2 cellular contexts compared by ENCODE assay signal in the genomic region with DNA sequence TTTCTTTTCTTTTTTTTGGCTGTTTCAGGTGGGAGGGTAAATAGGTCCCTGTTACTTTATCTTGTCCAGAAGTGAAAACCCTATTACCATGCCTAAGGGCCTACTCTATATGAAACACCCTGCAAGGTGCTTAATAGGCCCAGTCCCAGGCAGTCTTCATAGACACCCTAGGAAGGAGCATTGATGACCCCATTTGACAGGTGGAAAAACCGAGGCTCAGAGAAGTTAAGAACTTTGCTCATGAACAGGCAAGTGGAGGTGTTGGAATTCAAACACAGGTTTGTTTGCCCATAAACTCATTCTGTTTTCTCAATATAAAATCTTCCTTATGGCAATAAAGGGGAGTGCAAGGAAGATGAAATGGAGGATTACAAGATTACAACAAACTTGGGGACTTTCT.
TF ChIP-seq lines count a peak whose summit lies in the region.

No MANE protein-coding gene starts in this region.

TF ChIP-seq in HepG2, 621 proteins besides CTCF, POLR2A, EP300 and RAD21:
- no peak for TF ChIP-seq MED13 (CRISPR knock-in tag; IDR thresholded peaks at IDR 0.05)
- peak; percentile 59 for TF ChIP-seq ZNF629 (CRISPR knock-in tag; conservative IDR thresholded peaks at IDR 0.05)

TF ChIP-seq in K562, 482 proteins besides CTCF, POLR2A, EP300 and RAD21 (continues in another document):
- TF ChIP-seq ZNF436 (CRISPR knock-in tag; IDR thresholded peaks at IDR 0.05), result no peak
- no peak for TF ChIP-seq FOSL1 (tag; conservative IDR thresholded peaks at IDR 0.05)
- TF ChIP-seq, protein P1, sequence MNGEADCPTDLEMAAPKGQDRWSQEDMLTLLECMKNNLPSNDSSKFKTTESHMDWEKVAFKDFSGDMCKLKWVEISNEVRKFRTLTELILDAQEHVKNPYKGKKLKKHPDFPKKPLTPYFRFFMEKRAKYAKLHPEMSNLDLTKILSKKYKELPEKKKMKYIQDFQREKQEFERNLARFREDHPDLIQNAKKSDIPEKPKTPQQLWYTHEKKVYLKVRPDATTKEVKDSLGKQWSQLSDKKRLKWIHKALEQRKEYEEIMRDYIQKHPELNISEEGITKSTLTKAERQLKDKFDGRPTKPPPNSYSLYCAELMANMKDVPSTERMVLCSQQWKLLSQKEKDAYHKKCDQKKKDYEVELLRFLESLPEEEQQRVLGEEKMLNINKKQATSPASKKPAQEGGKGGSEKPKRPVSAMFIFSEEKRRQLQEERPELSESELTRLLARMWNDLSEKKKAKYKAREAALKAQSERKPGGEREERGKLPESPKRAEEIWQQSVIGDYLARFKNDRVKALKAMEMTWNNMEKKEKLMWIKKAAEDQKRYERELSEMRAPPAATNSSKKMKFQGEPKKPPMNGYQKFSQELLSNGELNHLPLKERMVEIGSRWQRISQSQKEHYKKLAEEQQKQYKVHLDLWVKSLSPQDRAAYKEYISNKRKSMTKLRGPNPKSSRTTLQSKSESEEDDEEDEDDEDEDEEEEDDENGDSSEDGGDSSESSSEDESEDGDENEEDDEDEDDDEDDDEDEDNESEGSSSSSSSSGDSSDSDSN (IDR thresholded peaks at IDR 0.05; ENCODE audit: borderline replicate concordance in 1 of 2, low read depth in 2 of 2, low read length in 2 of 2), result no peak
- peak; percentile 82 to 93 for TF ChIP-seq KDM1A (IDR thresholded peaks at IDR 0.05)
- no peak for TF ChIP-seq ARHGAP35 (IDR thresholded peaks at IDR 0.05; ENCODE audit: partially characterized antibody)
- TF ChIP-seq CHD4 (IDR thresholded peaks at IDR 0.05; ENCODE audit: insufficient read depth, insufficient replicate concordance, low read depth, low read length, poor library complexity, severe bottlenecking), result peak; percentile 98
- TF ChIP-seq CEBPB (tag; IDR thresholded peaks at IDR 0.05), result no peak
- TF ChIP-seq, protein P2, sequence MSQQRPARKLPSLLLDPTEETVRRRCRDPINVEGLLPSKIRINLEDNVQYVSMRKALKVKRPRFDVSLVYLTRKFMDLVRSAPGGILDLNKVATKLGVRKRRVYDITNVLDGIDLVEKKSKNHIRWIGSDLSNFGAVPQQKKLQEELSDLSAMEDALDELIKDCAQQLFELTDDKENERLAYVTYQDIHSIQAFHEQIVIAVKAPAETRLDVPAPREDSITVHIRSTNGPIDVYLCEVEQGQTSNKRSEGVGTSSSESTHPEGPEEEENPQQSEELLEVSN (IDR thresholded peaks at IDR 0.05; ENCODE audit: borderline replicate concordance in 1 of 2, extremely low read depth in 1 of 2, insufficient read depth in 1 of 2, insufficient read length in 1 of 2, low read depth in 1 of 2, low read length in 1 of 2, poor library complexity in 1 of 2, severe bottlenecking in 1 of 2), result no peak
- TF ChIP-seq ZNF589 (CRISPR knock-in tag; IDR thresholded peaks at IDR 0.05; ENCODE audit: low read depth), result no peak
- no peak for TF ChIP-seq IRF2 (CRISPR knock-in tag; IDR thresholded peaks at IDR 0.05)
- peak; percentile 99 for TF ChIP-seq RBM25 (IDR thresholded peaks at IDR 0.05; ENCODE audit: low read depth, low read length, severe bottlenecking)
- TF ChIP-seq PHB2 (IDR thresholded peaks at IDR 0.05; ENCODE audit: low read depth), result no peak
- no peak for TF ChIP-seq TCF7L2 (IDR thresholded peaks at IDR 0.05; ENCODE audit: low read depth, low read length)
- TF ChIP-seq EGR1 (conservative IDR thresholded peaks at IDR 0.05), result no peak
- TF ChIP-seq STAT5A (IDR thresholded peaks at IDR 0.05; ENCODE audit: borderline replicate concordance, low read length), result no peak
- TF ChIP-seq SNIP1 (IDR thresholded peaks at IDR 0.05; ENCODE audit: low read depth), result no peak
- no peak for TF ChIP-seq TFAM (CRISPR knock-in tag; conservative IDR thresholded peaks at IDR 0.05)
- TF ChIP-seq, protein P3, sequence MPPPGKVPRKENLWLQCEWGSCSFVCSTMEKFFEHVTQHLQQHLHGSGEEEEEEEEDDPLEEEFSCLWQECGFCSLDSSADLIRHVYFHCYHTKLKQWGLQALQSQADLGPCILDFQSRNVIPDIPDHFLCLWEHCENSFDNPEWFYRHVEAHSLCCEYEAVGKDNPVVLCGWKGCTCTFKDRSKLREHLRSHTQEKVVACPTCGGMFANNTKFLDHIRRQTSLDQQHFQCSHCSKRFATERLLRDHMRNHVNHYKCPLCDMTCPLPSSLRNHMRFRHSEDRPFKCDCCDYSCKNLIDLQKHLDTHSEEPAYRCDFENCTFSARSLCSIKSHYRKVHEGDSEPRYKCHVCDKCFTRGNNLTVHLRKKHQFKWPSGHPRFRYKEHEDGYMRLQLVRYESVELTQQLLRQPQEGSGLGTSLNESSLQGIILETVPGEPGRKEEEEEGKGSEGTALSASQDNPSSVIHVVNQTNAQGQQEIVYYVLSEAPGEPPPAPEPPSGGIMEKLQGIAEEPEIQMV (tag; conservative IDR thresholded peaks at IDR 0.05; ENCODE audit: low read depth), result no peak
- TF ChIP-seq CXXC5 (CRISPR knock-in tag; IDR thresholded peaks at IDR 0.05), result no peak
- TF ChIP-seq SMARCA5 (IDR thresholded peaks at IDR 0.05), result peak; percentile 82; the same call in 1 of the 2 replicates
- no peak for TF ChIP-seq KLF16 (IDR thresholded peaks at IDR 0.05)
- TF ChIP-seq HDAC2 (IDR thresholded peaks at IDR 0.05), result peak; percentile 89
- no peak for TF ChIP-seq THRAP3 (IDR thresholded peaks at IDR 0.05; ENCODE audit: borderline replicate concordance)
- no peak for TF ChIP-seq NFE2L1 (tag; IDR thresholded peaks at IDR 0.05; ENCODE audit: borderline replicate concordance, low read depth)
- TF ChIP-seq NCOA4 (IDR thresholded peaks at IDR 0.05; ENCODE audit: partially characterized antibody), result no peak
- no peak for TF ChIP-seq KHSRP (IDR thresholded peaks at IDR 0.05)
- no peak for TF ChIP-seq ELF4 (CRISPR knock-in tag; IDR thresholded peaks at IDR 0.05)
- TF ChIP-seq, protein P4, sequence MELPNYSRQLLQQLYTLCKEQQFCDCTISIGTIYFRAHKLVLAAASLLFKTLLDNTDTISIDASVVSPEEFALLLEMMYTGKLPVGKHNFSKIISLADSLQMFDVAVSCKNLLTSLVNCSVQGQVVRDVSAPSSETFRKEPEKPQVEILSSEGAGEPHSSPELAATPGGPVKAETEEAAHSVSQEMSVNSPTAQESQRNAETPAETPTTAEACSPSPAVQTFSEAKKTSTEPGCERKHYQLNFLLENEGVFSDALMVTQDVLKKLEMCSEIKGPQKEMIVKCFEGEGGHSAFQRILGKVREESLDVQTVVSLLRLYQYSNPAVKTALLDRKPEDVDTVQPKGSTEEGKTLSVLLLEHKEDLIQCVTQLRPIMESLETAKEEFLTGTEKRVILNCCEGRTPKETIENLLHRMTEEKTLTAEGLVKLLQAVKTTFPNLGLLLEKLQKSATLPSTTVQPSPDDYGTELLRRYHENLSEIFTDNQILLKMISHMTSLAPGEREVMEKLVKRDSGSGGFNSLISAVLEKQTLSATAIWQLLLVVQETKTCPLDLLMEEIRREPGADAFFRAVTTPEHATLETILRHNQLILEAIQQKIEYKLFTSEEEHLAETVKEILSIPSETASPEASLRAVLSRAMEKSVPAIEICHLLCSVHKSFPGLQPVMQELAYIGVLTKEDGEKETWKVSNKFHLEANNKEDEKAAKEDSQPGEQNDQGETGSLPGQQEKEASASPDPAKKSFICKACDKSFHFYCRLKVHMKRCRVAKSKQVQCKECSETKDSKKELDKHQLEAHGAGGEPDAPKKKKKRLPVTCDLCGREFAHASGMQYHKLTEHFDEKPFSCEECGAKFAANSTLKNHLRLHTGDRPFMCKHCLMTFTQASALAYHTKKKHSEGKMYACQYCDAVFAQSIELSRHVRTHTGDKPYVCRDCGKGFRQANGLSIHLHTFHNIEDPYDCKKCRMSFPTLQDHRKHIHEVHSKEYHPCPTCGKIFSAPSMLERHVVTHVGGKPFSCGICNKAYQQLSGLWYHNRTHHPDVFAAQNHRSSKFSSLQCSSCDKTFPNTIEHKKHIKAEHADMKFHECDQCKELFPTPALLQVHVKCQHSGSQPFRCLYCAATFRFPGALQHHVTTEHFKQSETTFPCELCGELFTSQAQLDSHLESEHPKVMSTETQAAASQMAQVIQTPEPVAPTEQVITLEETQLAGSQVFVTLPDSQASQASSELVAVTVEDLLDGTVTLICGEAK (IDR thresholded peaks at IDR 0.05), result no peak
- TF ChIP-seq, protein P4 (CRISPR knock-in tag; IDR thresholded peaks at IDR 0.05), result no peak
- no peak for TF ChIP-seq BACH1 (tag; IDR thresholded peaks at IDR 0.05)
- TF ChIP-seq, protein P5, sequence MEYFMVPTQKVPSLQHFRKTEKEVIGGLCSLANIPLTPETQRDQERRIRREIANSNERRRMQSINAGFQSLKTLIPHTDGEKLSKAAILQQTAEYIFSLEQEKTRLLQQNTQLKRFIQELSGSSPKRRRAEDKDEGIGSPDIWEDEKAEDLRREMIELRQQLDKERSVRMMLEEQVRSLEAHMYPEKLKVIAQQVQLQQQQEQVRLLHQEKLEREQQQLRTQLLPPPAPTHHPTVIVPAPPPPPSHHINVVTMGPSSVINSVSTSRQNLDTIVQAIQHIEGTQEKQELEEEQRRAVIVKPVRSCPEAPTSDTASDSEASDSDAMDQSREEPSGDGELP (CRISPR knock-in tag; IDR thresholded peaks at IDR 0.05; ENCODE audit: borderline replicate concordance), result no peak
- TF ChIP-seq, protein P6, sequence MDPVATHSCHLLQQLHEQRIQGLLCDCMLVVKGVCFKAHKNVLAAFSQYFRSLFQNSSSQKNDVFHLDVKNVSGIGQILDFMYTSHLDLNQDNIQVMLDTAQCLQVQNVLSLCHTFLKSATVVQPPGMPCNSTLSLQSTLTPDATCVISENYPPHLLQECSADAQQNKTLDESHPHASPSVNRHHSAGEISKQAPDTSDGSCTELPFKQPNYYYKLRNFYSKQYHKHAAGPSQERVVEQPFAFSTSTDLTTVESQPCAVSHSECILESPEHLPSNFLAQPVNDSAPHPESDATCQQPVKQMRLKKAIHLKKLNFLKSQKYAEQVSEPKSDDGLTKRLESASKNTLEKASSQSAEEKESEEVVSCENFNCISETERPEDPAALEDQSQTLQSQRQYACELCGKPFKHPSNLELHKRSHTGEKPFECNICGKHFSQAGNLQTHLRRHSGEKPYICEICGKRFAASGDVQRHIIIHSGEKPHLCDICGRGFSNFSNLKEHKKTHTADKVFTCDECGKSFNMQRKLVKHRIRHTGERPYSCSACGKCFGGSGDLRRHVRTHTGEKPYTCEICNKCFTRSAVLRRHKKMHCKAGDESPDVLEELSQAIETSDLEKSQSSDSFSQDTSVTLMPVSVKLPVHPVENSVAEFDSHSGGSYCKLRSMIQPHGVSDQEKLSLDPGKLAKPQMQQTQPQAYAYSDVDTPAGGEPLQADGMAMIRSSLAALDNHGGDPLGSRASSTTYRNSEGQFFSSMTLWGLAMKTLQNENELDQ (CRISPR knock-in tag; IDR thresholded peaks at IDR 0.05; ENCODE audit: borderline replicate concordance), result no peak
- no peak for TF ChIP-seq POLR2AphosphoS5 (IDR thresholded peaks at IDR 0.05; ENCODE audit: control insufficient read depth, insufficient read depth, low read depth, low read length)
- TF ChIP-seq ZNF253 (CRISPR knock-in tag; conservative IDR thresholded peaks at IDR 0.05), result no peak
- TF ChIP-seq BCOR (IDR thresholded peaks at IDR 0.05), result peak; percentile 98
- TF ChIP-seq GATAD2B (IDR thresholded peaks at IDR 0.05; ENCODE audit: borderline replicate concordance), result no peak
- TF ChIP-seq EP400 (IDR thresholded peaks at IDR 0.05), result no peak
- no peak for TF ChIP-seq PPARD (CRISPR knock-in tag; IDR thresholded peaks at IDR 0.05)
- TF ChIP-seq ETS2 (tag; IDR thresholded peaks at IDR 0.05; ENCODE audit: borderline replicate concordance, poor library complexity, severe bottlenecking), result no peak
- TF ChIP-seq ZNF3 (CRISPR knock-in tag; IDR thresholded peaks at IDR 0.05), result no peak
- TF ChIP-seq NRF1 (conservative IDR thresholded peaks at IDR 0.05 in 1 of 2, IDR thresholded peaks at IDR 0.05 in 1 of 2), result no peak
- TF ChIP-seq HNRNPUL1 (IDR thresholded peaks at IDR 0.05; ENCODE audit: low read length), result no peak
- TF ChIP-seq, protein P7, sequence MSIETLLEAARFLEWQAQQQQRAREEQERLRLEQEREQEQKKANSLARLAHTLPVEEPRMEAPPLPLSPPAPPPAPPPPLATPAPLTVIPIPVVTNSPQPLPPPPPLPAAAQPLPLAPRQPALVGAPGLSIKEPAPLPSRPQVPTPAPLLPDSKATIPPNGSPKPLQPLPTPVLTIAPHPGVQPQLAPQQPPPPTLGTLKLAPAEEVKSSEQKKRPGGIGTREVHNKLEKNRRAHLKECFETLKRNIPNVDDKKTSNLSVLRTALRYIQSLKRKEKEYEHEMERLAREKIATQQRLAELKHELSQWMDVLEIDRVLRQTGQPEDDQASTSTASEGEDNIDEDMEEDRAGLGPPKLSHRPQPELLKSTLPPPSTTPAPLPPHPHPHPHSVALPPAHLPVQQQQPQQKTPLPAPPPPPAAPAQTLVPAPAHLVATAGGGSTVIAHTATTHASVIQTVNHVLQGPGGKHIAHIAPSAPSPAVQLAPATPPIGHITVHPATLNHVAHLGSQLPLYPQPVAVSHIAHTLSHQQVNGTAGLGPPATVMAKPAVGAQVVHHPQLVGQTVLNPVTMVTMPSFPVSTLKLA (conservative IDR thresholded peaks at IDR 0.05), result no peak
- peak; percentile 92 for TF ChIP-seq ADNP (tag; IDR thresholded peaks at IDR 0.05)
- TF ChIP-seq PHF8 (IDR thresholded peaks at IDR 0.05; ENCODE audit: borderline replicate concordance, low read length), result no peak
- TF ChIP-seq SMAD2 (IDR thresholded peaks at IDR 0.05; ENCODE audit: low read depth, low read length), result no peak
- no peak for TF ChIP-seq U2AF1 (optimal IDR thresholded peaks at IDR 0.05; ENCODE audit: low read depth, low read length)
- no peak for TF ChIP-seq HCFC1 (IDR thresholded peaks at IDR 0.05; ENCODE audit: low read depth, low read length)
- TF ChIP-seq ELF2 (CRISPR knock-in tag; IDR thresholded peaks at IDR 0.05), result no peak
- no peak for TF ChIP-seq SRSF3 (IDR thresholded peaks at IDR 0.05; ENCODE audit: insufficient read depth, low read length)
- TF ChIP-seq TBL1XR1 (IDR thresholded peaks at IDR 0.05; ENCODE audit: low read length in 2 of 2), result no peak
